ENCODE assay signal across 9 cellular contexts in genomic region chr6:29967379-29968010, GRCh38. TPM values are rescaled to one million over a fixed set of nuclear protein-coding genes. Genes with fewer than 3 reads are reported as not detected.
DNase-seq lines count a peak whose midpoint lies in the region; ATAC-seq, FAIRE-seq and TF ChIP-seq lines count a peak whose summit lies in the region.
"Had no signal": no experiment of that assay in that cellular context is flagged by ENCODE, and none has a peak within 500 bp of the region (broad histone marks: within the 10 kb centered on the region; RNA-seq: fewer than 3 reads in every experiment).

No MANE protein-coding gene starts in this region.

- no peak overlapping the region; the same call in 2 of the 3 replicates for H2BK15ac ChIP-seq in IMR-90 (ENCODE audit: low read depth, low read length)

- dilution Hi-C loops in IMR-90 (cut with HindIII; ENCODE audit: low sequenced_read_pairs, unreplicated experiment), result no loop called here

- ATAC-seq in CD4-positive, CD25-positive, alpha-beta regulatory T cell (ENCODE audit: low read depth in 2 of 2), result peak; percentile 19 to 20
- ATAC-seq in IMR-90 (ENCODE audit: low read depth), result no peak
- ATAC-seq in stimulated activated naive CD8-positive, alpha-beta T cell treated with anti-CD3 and anti-CD28 coated beads, Interleukin-15, amount 100 ng/mL, for 72 hours, result no peak

- H2BK20ac ChIP-seq in IMR-90 (ENCODE audit: low read depth, low read length), result no peak overlapping the region

- no CpG with 5 or more reads among the region's 4 CpGs for WGBS in IMR-90 (ENCODE audit: extremely low coverage in 2 of 2, insufficient read length in 1 of 2), 2 experiments

- no peak overlapping the region for H3K56ac ChIP-seq in IMR-90 (ENCODE audit: extremely low read depth, insufficient read depth, low read length)

- no peak overlapping the region for H2BK5ac ChIP-seq in IMR-90 (ENCODE audit: low read depth, low read length, poor library complexity, severe bottlenecking)

- no peak overlapping the region for H4K91ac ChIP-seq in IMR-90 (ENCODE audit: insufficient read depth, low read depth, low read length)

- H3K23ac ChIP-seq in IMR-90 (ENCODE audit: low read depth, low read length), result no peak overlapping the region

- H3K18ac ChIP-seq in IMR-90 (ENCODE audit: low read depth, low read length), result no peak overlapping the region

- no peak overlapping the region for H2AK5ac ChIP-seq in IMR-90 (ENCODE audit: low read depth, low read length)

- peaks cover 49% of the 10 kb centered on the region for H3K4me1 ChIP-seq in CD4-positive, CD25-positive, alpha-beta regulatory T cell (ENCODE audit: control insufficient read depth, insufficient read depth, low read length, poor library complexity, severe bottlenecking)
- peaks cover 5% of the 10 kb centered on the region; the same call in 1 of the 2 replicates for H3K4me1 ChIP-seq in IMR-90 (ENCODE audit: control insufficient read depth, insufficient read depth, low read length)

- H2BK120ac ChIP-seq in IMR-90 (ENCODE audit: low read depth, low read length), result no peak overlapping the region

- no peak overlapping the region for H3K9ac ChIP-seq in IMR-90 (ENCODE audit: low read depth, low read length)

- intact Hi-C loops in IMR-90 (cut with micrococcal nuclease), result loop anchor here (1.0 kb wide), 1 partner anchor 119 kb away; no protein-coding TSS in a partner anchor

- no peak overlapping the region for H3K4ac ChIP-seq in IMR-90 (ENCODE audit: low read depth, low read length)

- no peak overlapping the region for H4K8ac ChIP-seq in IMR-90 (ENCODE audit: low read depth in 2 of 2, low read length in 2 of 2)

- H3K27me3 ChIP-seq in CD4-positive, CD25-positive, alpha-beta regulatory T cell (ENCODE audit: control insufficient read depth, insufficient read depth, low read length), result no peaks in the 10 kb centered on the region
- H3K27me3 ChIP-seq in IMR-90 (ENCODE audit: control insufficient read depth, insufficient read depth, low read length), result peaks cover 3% of the 10 kb centered on the region; the same call in 1 of the 2 replicates
- H3K27me3 ChIP-seq: adrenal gland had no signal

- no peak overlapping the region; the same call in 1 of the 2 replicates for H4K5ac ChIP-seq in IMR-90 (ENCODE audit: low read depth, low read length)

- in situ Hi-C loops in IMR-90 (cut with MboI; ENCODE audit: low sequenced_read_pairs), result no loop called here
- in situ Hi-C loops in SK-MEL-5 (cut with HindIII; ENCODE audit: low pct_unique_long_range_greater_than_20kb, low sequenced_read_pairs), result no loop called here

- H2AK9ac ChIP-seq in IMR-90 (replicated peaks; ENCODE audit: low read depth, low read length, poor library complexity), result no peak overlapping the region

- no peaks in the 10 kb centered on the region for H3K36me3 Mint-ChIP-seq in CD4-positive, CD25-positive, alpha-beta regulatory T cell
- peaks cover 3 to 5% (median 4%) of the 10 kb centered on the region in 3 donors for H3K36me3 Mint-ChIP-seq in immature natural killer cell

- no peaks in the 10 kb centered on the region; the same call in 1 of the 2 replicates for H3K9me1 ChIP-seq in IMR-90 (ENCODE audit: insufficient read depth, low read length)

- no peaks in the 10 kb centered on the region for H3K36me3 ChIP-seq in CD4-positive, CD25-positive, alpha-beta regulatory T cell (ENCODE audit: control insufficient read depth, insufficient read depth, low read length)
- H3K36me3 ChIP-seq in IMR-90 (ENCODE audit: control insufficient read depth, insufficient read depth, low read length), result no peaks in the 10 kb centered on the region
- H3K36me3 ChIP-seq: adrenal gland had no signal

- no peak overlapping the region for H3K27ac ChIP-seq in CD4-positive, CD25-positive, alpha-beta regulatory T cell (ENCODE audit: insufficient read depth, low read length, poor library complexity, severe bottlenecking)
- no peak overlapping the region for H3K27ac ChIP-seq in IMR-90 (ENCODE audit: insufficient read depth, low read length)

- H2AFZ ChIP-seq in IMR-90 (replicated peaks; ENCODE audit: low read length, poor library complexity), result no peak overlapping the region

- BruUV-seq in IMR-90 (replicated peaks; lab: Mats Ljungman, UMichigan), result no TSS peak

- no peak overlapping the region for H3K4me2 ChIP-seq in IMR-90 (ENCODE audit: low read depth, low read length)

- TF ChIP-seq CTCF in IMR-90 (conservative IDR thresholded peaks at IDR 0.05; ENCODE audit: low read depth, low read length), result 0 out of 2 replicates have a peak, but pooled peaks have one; percentile 22

- H3K9me3 ChIP-seq in CD4-positive, CD25-positive, alpha-beta regulatory T cell (ENCODE audit: control insufficient read depth in 2 of 2, low read length in 2 of 2), result no peaks in the 10 kb centered on the region
- no peaks in the 10 kb centered on the region for H3K9me3 ChIP-seq in IMR-90 (ENCODE audit: control insufficient read depth, insufficient read depth, low read length)
- H3K9me3 ChIP-seq: adrenal gland had no signal

- no peak for TF ChIP-seq RAD21 in IMR-90 (IDR thresholded peaks at IDR 0.05; ENCODE audit: low read length)

- POLR2A ChIA-PET in IMR-90 (lab: Charles Lee; ENCODE audit: unreplicated experiment), result no interaction called here

- DNase-seq in CD4-positive, CD25-positive, alpha-beta regulatory T cell, result peak in 2 of 3 donors; percentile 37 to 57
- no peak for DNase-seq in IMR-90
- DNase-seq in SK-MEL-5 (ENCODE audit: low read depth, low spot score), result peak; percentile 30
- no peak for DNase-seq in immature natural killer cell
- no peak for DNase-seq in stimulated activated naive CD8-positive, alpha-beta T cell treated with anti-CD3 and anti-CD28 coated beads, Interleukin-15, amount 100 ng/mL, for 72 hours
- DNase-seq in HTR-8/SVneo (ENCODE audit: insufficient read length, low spot score), result no peak
- no peak for DNase-seq in GM03348 (ENCODE audit: low spot score)
- DNase-seq in midbrain (lab: John Stamatoyannopoulos, UW), result no peak

- H4K20me1 ChIP-seq in IMR-90 (ENCODE audit: insufficient read depth, low read length), result no peaks in the 10 kb centered on the region

- H3K9me3 Mint-ChIP-seq in CD4-positive, CD25-positive, alpha-beta regulatory T cell, result no peaks in the 10 kb centered on the region
- H3K9me3 Mint-ChIP-seq in immature natural killer cell, result no peaks in the 10 kb centered on the region
- no peaks in the 10 kb centered on the region for H3K9me3 Mint-ChIP-seq in stimulated activated naive CD8-positive, alpha-beta T cell treated with anti-CD3 and anti-CD28 coated beads, Interleukin-15, amount 100 ng/mL, for 72 hours

- no peak for FAIRE-seq in HTR-8/SVneo (lab: Jason Lieb, UNC)

- no peak for TF ChIP-seq POLR2A in IMR-90 (IDR thresholded peaks at IDR 0.05; ENCODE audit: low read depth, low read length)

- no peak overlapping the region for H3K14ac ChIP-seq in IMR-90 (replicated peaks; ENCODE audit: low read depth, low read length)

- peaks cover 27 to 64% (median 55%) of the 10 kb centered on the region in 4 donors for H3K4me1 Mint-ChIP-seq in CD4-positive, CD25-positive, alpha-beta regulatory T cell
- peaks cover 46 to 55% of the 10 kb centered on the region in 2 donors for H3K4me1 Mint-ChIP-seq in immature natural killer cell
- H3K4me1 Mint-ChIP-seq in stimulated activated naive CD8-positive, alpha-beta T cell treated with anti-CD3 and anti-CD28 coated beads, Interleukin-15, amount 100 ng/mL, for 72 hours, result peaks cover 54% of the 10 kb centered on the region

- H3K27me3 Mint-ChIP-seq in CD4-positive, CD25-positive, alpha-beta regulatory T cell, result peaks cover 22% of the 10 kb centered on the region
- H3K27me3 Mint-ChIP-seq in immature natural killer cell (ENCODE audit: low read depth in 3 of 3), result peaks cover 3 to 7% (median 6%) of the 10 kb centered on the region in 3 donors
- H3K27me3 Mint-ChIP-seq in stimulated activated naive CD8-positive, alpha-beta T cell treated with anti-CD3 and anti-CD28 coated beads, Interleukin-15, amount 100 ng/mL, for 72 hours, result peaks cover 6% of the 10 kb centered on the region

- H3K27ac Mint-ChIP-seq in CD4-positive, CD25-positive, alpha-beta regulatory T cell, result peak overlapping the region in 2 of 3 donors; percentile 31 to 43
- H3K27ac Mint-ChIP-seq in immature natural killer cell, result peak overlapping the region in 4 of 6 donors; percentile 39 to 68 (median 52)
- no peak overlapping the region for H3K27ac Mint-ChIP-seq in stimulated activated naive CD8-positive, alpha-beta T cell treated with anti-CD3 and anti-CD28 coated beads, Interleukin-15, amount 100 ng/mL, for 72 hours

- H3K79me1 ChIP-seq in IMR-90 (ENCODE audit: low read depth in 1 of 2, low read length in 2 of 2), result no peaks in the 10 kb centered on the region; a peak in 2 of 4 replicates

- peak overlapping the region; percentile 60 to 97 (median 94) for H3K4me3 Mint-ChIP-seq in CD4-positive, CD25-positive, alpha-beta regulatory T cell
- peak overlapping the region in 1 of 5 donors; percentile 15 for H3K4me3 Mint-ChIP-seq in immature natural killer cell
- peak overlapping the region in 1 of 2 donors; percentile 17 for H3K4me3 Mint-ChIP-seq in stimulated activated naive CD8-positive, alpha-beta T cell treated with anti-CD3 and anti-CD28 coated beads, Interleukin-15, amount 100 ng/mL, for 72 hours

- CTCF ChIA-PET in IMR-90 (lab: Yijun Ruan, JAX), result interaction anchor here (0.6 kb wide), 1 partner anchor 119 kb away, joined by 3 read pairs; no protein-coding TSS in a partner anchor

- peak overlapping the region; percentile 26 for H3K4me3 ChIP-seq in CD4-positive, CD25-positive, alpha-beta regulatory T cell (ENCODE audit: low read depth, low read length)
- H3K4me3 ChIP-seq in IMR-90 (ENCODE audit: insufficient read depth, low read depth, low read length), result no peak overlapping the region
- H3K4me3 ChIP-seq: adrenal gland had no signal

TF ChIP-seq in IMR-90, 13 proteins besides CTCF, POLR2A, EP300 and RAD21:
- TF ChIP-seq MAZ (IDR thresholded peaks at IDR 0.05; ENCODE audit: borderline replicate concordance, low read depth, low read length), result no peak
- no peak for TF ChIP-seq CEBPB (IDR thresholded peaks at IDR 0.05; ENCODE audit: low read depth, low read length)
- no peak for TF ChIP-seq FOS (IDR thresholded peaks at IDR 0.05; ENCODE audit: low read depth, low read length)
- no peak for TF ChIP-seq BHLHE40 (IDR thresholded peaks at IDR 0.05; ENCODE audit: low read depth, low read length)
- no peak for TF ChIP-seq CHD1 (IDR thresholded peaks at IDR 0.05; ENCODE audit: low read depth, low read length)
- TF ChIP-seq RCOR1 (IDR thresholded peaks at IDR 0.05; ENCODE audit: insufficient replicate concordance, low read length), result no peak
TF ChIP-seq in IMR-90: peak in this region for 0.

RNA-seq across cellular contexts. Expression of gene HLA-A, which starts 25.2 kb away (rescaled TPM):
- 2,388 TPM for total RNA-seq in CD4-positive, CD25-positive, alpha-beta regulatory T cell
- polyA plus RNA-seq in CD4-positive, CD25-positive, alpha-beta regulatory T cell, result 1,000 to 10,000 TPM; 3,137 to 5,572 (median 4,009) TPM
- total RNA-seq in IMR-90 (2012; rRNA removed), result 76.4 and 94.5 TPM in 2 replicates
- polyA plus RNA-seq in IMR-90 (2012; rRNA removed) (218 and 239 TPM in 2 replicates), immature natural killer cell (1,000 to 10,000 TPM; 2,780 to 4,438 (median 4,182) TPM)
- 418 and 434 TPM in 2 replicates for polyA plus RNA-seq in IMR-90 (2012; cell fraction: cytosol; rRNA removed)
- polyA plus RNA-seq in IMR-90 (2012; cell fraction: nucleus; rRNA removed; ENCODE audit: low replicate concordance), result 176 and 182 TPM in 2 replicates
- 451 and 474 TPM in 2 replicates for total RNA-seq in SK-MEL-5 (2014; rRNA removed; shearing (Covaris generic))
- polyA plus RNA-seq in SK-MEL-5 (2015; cell fraction: cytosol; rRNA removed), result 569 and 664 TPM in 2 replicates
- polyA plus RNA-seq in SK-MEL-5 (2015; cell fraction: nucleus; rRNA removed), result 175 and 176 TPM in 2 replicates

Comparison
In these comparisons a context has a peak if more than half of its experiments do, and no peak if none do; other contexts are left out.
1. ATAC-seq: peak in CD4-positive, CD25-positive, alpha-beta regulatory T cell (2 of 2); none in IMR-90 (single experiment) and stimulated activated naive CD8-positive, alpha-beta T cell treated with anti-CD3 and anti-CD28 coated beads, Interleukin-15, amount 100 ng/mL, for 72 hours (single experiment).
2. DNase-seq: peak in CD4-positive, CD25-positive, alpha-beta regulatory T cell (2 of 3) and SK-MEL-5 (single experiment); none in IMR-90 (single experiment), immature natural killer cell (0 of 3), stimulated activated naive CD8-positive, alpha-beta T cell treated with anti-CD3 and anti-CD28 coated beads, Interleukin-15, amount 100 ng/mL, for 72 hours (0 of 2), HTR-8/SVneo (single experiment), GM03348 (single experiment) and midbrain (single experiment).
3. H3K27ac Mint-ChIP-seq: peak in CD4-positive, CD25-positive, alpha-beta regulatory T cell (2 of 3) and immature natural killer cell (4 of 6); none in stimulated activated naive CD8-positive, alpha-beta T cell treated with anti-CD3 and anti-CD28 coated beads, Interleukin-15, amount 100 ng/mL, for 72 hours (0 of 2).